28 cellular contexts compared by ENCODE assay signal in genomic region chr11:70031631-70032469, GRCh38. TPM values are rescaled to one million over a fixed set of nuclear protein-coding genes. Genes with fewer than 3 reads are reported as not detected.
DNase-seq lines count a peak whose midpoint lies in the region; ATAC-seq and TF ChIP-seq lines count a peak whose summit lies in the region.
"Had no signal": no experiment of that assay in that cellular context is flagged by ENCODE, and none has a peak within 500 bp of the region (broad histone marks: within the 10 kb centered on the region; RNA-seq: fewer than 3 reads in every experiment).

No MANE protein-coding gene starts in this region.

- H3K18ac ChIP-seq in IMR-90 (ENCODE audit: low read depth, low read length) = no peak overlapping the region

- H3K27ac ChIP-seq in IMR-90 (ENCODE audit: insufficient read depth, low read length) (no peak overlapping the region), endodermal cell (ENCODE audit: low read depth, low read length) (no peak overlapping the region), neural progenitor cell (no peak overlapping the region), vagina (no peak overlapping the region)
- H3K27ac ChIP-seq: A549, KMS-11, SJSA1 had no signal

- H3K4me1 Mint-ChIP-seq in endodermal cell (peaks cover 23% of the 10 kb centered on the region), neural progenitor cell (peaks cover 21% of the 10 kb centered on the region)
- no peaks in the 10 kb centered on the region for H3K4me1 Mint-ChIP-seq in activated T-helper 1 cell treated with anti-CD3 and anti-CD28 coated beads, Interleukin-12 subunit alpha, Interleukin-12 subunit beta, Interleukin-2, Interleukin-4 antibody, amounts not matched to agents 30 ng/mL and 10 ng/mL and 1 ng/mL, durations not matched to agents 14 hours and 24 hours and 36 hours (ENCODE audit: low read depth)
- H3K4me1 Mint-ChIP-seq: CD4-positive, alpha-beta memory T cell; IgD-negative memory B cell had no signal

- H3K4me1 ChIP-seq in IMR-90 (ENCODE audit: control insufficient read depth, insufficient read depth, low read length) = peaks cover 5% of the 10 kb centered on the region; the same call in 1 of the 2 replicates
- peaks cover 9% of the 10 kb centered on the region for H3K4me1 ChIP-seq in endodermal cell (ENCODE audit: control insufficient read depth, insufficient read depth, low read length)
- peaks cover 7% of the 10 kb centered on the region for H3K4me1 ChIP-seq in neural progenitor cell
- no peaks in the 10 kb centered on the region for H3K4me1 ChIP-seq in vagina
- H3K4me1 ChIP-seq: A549, SJSA1 had no signal

- no peak for TF ChIP-seq POLR2A in IMR-90 (IDR thresholded peaks at IDR 0.05; ENCODE audit: low read depth, low read length)
- no peak for TF ChIP-seq POLR2A in vagina (IDR thresholded peaks at IDR 0.05)

- H4K91ac ChIP-seq in IMR-90 (ENCODE audit: insufficient read depth, low read depth, low read length) = no peak overlapping the region

- H2AK9ac ChIP-seq in IMR-90 (replicated peaks; ENCODE audit: low read depth, low read length, poor library complexity) = no peak overlapping the region

- H3K4me2 ChIP-seq in IMR-90 (ENCODE audit: low read depth, low read length) = no peak overlapping the region
- H3K4me2 ChIP-seq in neural progenitor cell = no peak overlapping the region
- H3K4me2 ChIP-seq: A549, KMS-11 had no signal

- no TSS peak for BruUV-seq in IMR-90 (replicated peaks; lab: Mats Ljungman, UMichigan)

- no peak for TF ChIP-seq RAD21 in IMR-90 (IDR thresholded peaks at IDR 0.05; ENCODE audit: low read length)

- no peak overlapping the region for H2BK20ac ChIP-seq in IMR-90 (ENCODE audit: low read depth, low read length)

- H3K9ac ChIP-seq in IMR-90 (ENCODE audit: low read depth, low read length) (no peak overlapping the region), endodermal cell (ENCODE audit: extremely low read depth, low read length, poor library complexity, severe bottlenecking) (no peak overlapping the region), neural progenitor cell (no peak overlapping the region)
- H3K9ac ChIP-seq: KMS-11 had no signal

- H3K9me3 ChIP-seq in IMR-90 (ENCODE audit: control insufficient read depth, insufficient read depth, low read length) = peaks cover under 1% of the 10 kb centered on the region; the same call in 1 of the 2 replicates
- no peaks in the 10 kb centered on the region for H3K9me3 ChIP-seq in endodermal cell (ENCODE audit: control insufficient read depth, low read length)
- H3K9me3 ChIP-seq in neural progenitor cell (ENCODE audit: low read depth) = no peaks in the 10 kb centered on the region
- H3K9me3 ChIP-seq in vagina = no peaks in the 10 kb centered on the region

- H3K27me3 ChIP-seq in IMR-90 (ENCODE audit: control insufficient read depth, insufficient read depth, low read length) = no peaks in the 10 kb centered on the region
- H3K27me3 ChIP-seq in endodermal cell (ENCODE audit: control insufficient read depth, insufficient read depth, low read length, poor library complexity, severe bottlenecking) = no peaks in the 10 kb centered on the region
- no peaks in the 10 kb centered on the region for H3K27me3 ChIP-seq in neural progenitor cell
- no peaks in the 10 kb centered on the region for H3K27me3 ChIP-seq in vagina

- CTCF ChIA-PET in IMR-90 (lab: Yijun Ruan, JAX) = no interaction called here

- H2BK15ac ChIP-seq in IMR-90 (ENCODE audit: low read depth, low read length) = no peak overlapping the region

- H4K20me1 ChIP-seq in IMR-90 (ENCODE audit: insufficient read depth, low read length) (0 out of 2 replicates have a peak, but pooled peaks cover 2% of the 10 kb centered on the region), neural progenitor cell (ENCODE audit: low read depth) (no peaks in the 10 kb centered on the region)

- H3K56ac ChIP-seq in IMR-90 (ENCODE audit: extremely low read depth, insufficient read depth, low read length) = no peak overlapping the region

- H2BK120ac ChIP-seq in IMR-90 (ENCODE audit: low read depth, low read length) = no peak overlapping the region

- TF ChIP-seq CTCF in IMR-90 (conservative IDR thresholded peaks at IDR 0.05; ENCODE audit: low read depth, low read length) (no peak), endodermal cell (conservative IDR thresholded peaks at IDR 0.05) (no peak), neural progenitor cell (IDR thresholded peaks at IDR 0.05) (no peak), vagina (IDR thresholded peaks at IDR 0.05) (no peak)

- POLR2A ChIA-PET in IMR-90 (lab: Charles Lee; ENCODE audit: unreplicated experiment) = no interaction called here

- H3K27me3 Mint-ChIP-seq in endodermal cell (ENCODE audit: insufficient read depth) (peaks cover 4% of the 10 kb centered on the region), neural progenitor cell (ENCODE audit: insufficient read depth, low read depth) (peaks cover 10% of the 10 kb centered on the region)
- H3K27me3 Mint-ChIP-seq in activated T-helper 1 cell treated with anti-CD3 and anti-CD28 coated beads, Interleukin-12 subunit alpha, Interleukin-12 subunit beta, Interleukin-2, Interleukin-4 antibody, amounts not matched to agents 30 ng/mL and 10 ng/mL and 1 ng/mL, durations not matched to agents 14 hours and 24 hours and 36 hours (ENCODE audit: insufficient read depth) = peaks cover 3% of the 10 kb centered on the region

- H3K4ac ChIP-seq in IMR-90 (ENCODE audit: low read depth, low read length) = no peak overlapping the region

- dilution Hi-C loops in IMR-90 (cut with HindIII; ENCODE audit: low sequenced_read_pairs, unreplicated experiment) = no loop called here

- H3K36me3 Mint-ChIP-seq in endodermal cell (ENCODE audit: low read depth) (no peaks in the 10 kb centered on the region), neural progenitor cell (no peaks in the 10 kb centered on the region)
- no peaks in the 10 kb centered on the region for H3K36me3 Mint-ChIP-seq in activated T-helper 1 cell treated with anti-CD3 and anti-CD28 coated beads, Interleukin-12 subunit alpha, Interleukin-12 subunit beta, Interleukin-2, Interleukin-4 antibody, amounts not matched to agents 30 ng/mL and 10 ng/mL and 1 ng/mL, durations not matched to agents 14 hours and 24 hours and 36 hours (ENCODE audit: low read depth)
- H3K36me3 Mint-ChIP-seq: CD4-positive, alpha-beta memory T cell; IgD-negative memory B cell had no signal

- ATAC-seq in IMR-90 (ENCODE audit: low read depth) (no peak), GM21619 (IDR thresholded peaks at IDR 0.05; ENCODE audit: unreplicated experiment) (no peak)
- ATAC-seq: A549, HCT116 had no signal

- no peak overlapping the region for H2AFZ ChIP-seq in IMR-90 (replicated peaks; ENCODE audit: low read length, poor library complexity)
- H2AFZ ChIP-seq in neural progenitor cell (replicated peaks) = no peak overlapping the region

- DNase-seq in IMR-90 (no peak), endodermal cell (peak; percentile 35), neural progenitor cell (ENCODE audit: low spot score) (no peak), vagina (ENCODE audit: extremely low spot score in 2 of 2) (peak; percentile 65 to 74), T-helper 9 cell (no peak)
- DNase-seq in activated T-helper 1 cell treated with anti-CD3 and anti-CD28 coated beads, Interleukin-12 subunit alpha, Interleukin-12 subunit beta, Interleukin-2, Interleukin-4 antibody, amounts not matched to agents 30 ng/mL and 10 ng/mL and 1 ng/mL, durations not matched to agents 14 hours and 24 hours and 36 hours (ENCODE audit: low spot score) = no peak
- DNase-seq: AML-193; C1 segment of cervical spinal cord; CD4-positive, alpha-beta memory T cell; COR-L47; DMS53; NCI-H1048; NCI-H1417 treated with DMSO at 0.1 percent for 48 hours; NCI-H187; NCI-H2081 treated with DMSO at 0.1 percent for 48 hours; NCI-H2171; NCI-H226; NCI-H510A; NCI-H69; Right ventricle myocardium superior; RPMI8226 had no signal

- H3K4me3 Mint-ChIP-seq in endodermal cell = no peak overlapping the region
- H3K4me3 Mint-ChIP-seq in neural progenitor cell = no peak overlapping the region
- no peak overlapping the region for H3K4me3 Mint-ChIP-seq in activated T-helper 1 cell treated with anti-CD3 and anti-CD28 coated beads, Interleukin-12 subunit alpha, Interleukin-12 subunit beta, Interleukin-2, Interleukin-4 antibody, amounts not matched to agents 30 ng/mL and 10 ng/mL and 1 ng/mL, durations not matched to agents 14 hours and 24 hours and 36 hours
- H3K4me3 Mint-ChIP-seq: CD4-positive, alpha-beta memory T cell; IgD-negative memory B cell had no signal

- peaks cover 0 to 27% of the 10 kb centered on the region in 2 experiments; a peak in 3 of 4 replicates for H3K79me1 ChIP-seq in IMR-90 (ENCODE audit: low read depth in 1 of 2, low read length in 2 of 2)

- 68% methylated on average over 4 of the region's 18 CpGs; no CpG with 5 or more reads in 1 of the 2 experiments for WGBS in IMR-90 (ENCODE audit: extremely low coverage in 2 of 2, insufficient read length in 1 of 2), 2 experiments
- 90 to 94% methylated on average over 11 to 18 of the region's 18 CpGs for WGBS in endodermal cell (ENCODE audit: insufficient coverage in 1 of 2, insufficient read length in 1 of 2), 2 experiments

- H3K4me3 ChIP-seq in IMR-90 (ENCODE audit: insufficient read depth, low read depth, low read length) = no peak overlapping the region
- H3K4me3 ChIP-seq in endodermal cell (ENCODE audit: low read length) = no peak overlapping the region
- H3K4me3 ChIP-seq in neural progenitor cell = no peak overlapping the region
- no peak overlapping the region for H3K4me3 ChIP-seq in vagina
- H3K4me3 ChIP-seq: A549, SJSA1 had no signal

- in situ Hi-C loops in IMR-90 (cut with MboI; ENCODE audit: low sequenced_read_pairs) = no loop called here

- no peak overlapping the region for H3K23ac ChIP-seq in IMR-90 (ENCODE audit: low read depth, low read length)

- H3K9me3 Mint-ChIP-seq in endodermal cell (peaks cover 6% of the 10 kb centered on the region), neural progenitor cell (peaks cover under 1% of the 10 kb centered on the region)
- peaks cover 7% of the 10 kb centered on the region for H3K9me3 Mint-ChIP-seq in activated T-helper 1 cell treated with anti-CD3 and anti-CD28 coated beads, Interleukin-12 subunit alpha, Interleukin-12 subunit beta, Interleukin-2, Interleukin-4 antibody, amounts not matched to agents 30 ng/mL and 10 ng/mL and 1 ng/mL, durations not matched to agents 14 hours and 24 hours and 36 hours

- no peak overlapping the region for H3K14ac ChIP-seq in IMR-90 (replicated peaks; ENCODE audit: low read depth, low read length)

- no peaks in the 10 kb centered on the region for H3F3A ChIP-seq in neural progenitor cell (ENCODE audit: low read depth)

- 0 out of 2 replicates have a peak overlapping the region, but pooled peaks have one; percentile 8 for H2AK5ac ChIP-seq in IMR-90 (ENCODE audit: low read depth, low read length)

- no peaks in the 10 kb centered on the region for H3K79me2 ChIP-seq in neural progenitor cell (ENCODE audit: low read depth)

- no peak overlapping the region for H2BK5ac ChIP-seq in IMR-90 (ENCODE audit: low read depth, low read length, poor library complexity, severe bottlenecking)

- no peak overlapping the region for H3K27ac Mint-ChIP-seq in endodermal cell
- H3K27ac Mint-ChIP-seq in neural progenitor cell = peak overlapping the region; percentile 83
- H3K27ac Mint-ChIP-seq in activated T-helper 1 cell treated with anti-CD3 and anti-CD28 coated beads, Interleukin-12 subunit alpha, Interleukin-12 subunit beta, Interleukin-2, Interleukin-4 antibody, amounts not matched to agents 30 ng/mL and 10 ng/mL and 1 ng/mL, durations not matched to agents 14 hours and 24 hours and 36 hours = no peak overlapping the region
- H3K27ac Mint-ChIP-seq: CD4-positive, alpha-beta memory T cell; IgD-negative memory B cell had no signal

- intact Hi-C loops in IMR-90 (cut with micrococcal nuclease) (no loop called here), vagina (cut with DNase I) (no loop called here)
- intact Hi-C loops in activated T-helper 1 cell treated with anti-CD3 and anti-CD28 coated beads, Interleukin-12 subunit alpha, Interleukin-12 subunit beta, Interleukin-2, Interleukin-4 antibody, amounts not matched to agents 30 ng/mL and 10 ng/mL and 1 ng/mL, durations not matched to agents 14 hours and 24 hours and 36 hours (cut with micrococcal nuclease) = no loop called here

- H4K8ac ChIP-seq in IMR-90 (ENCODE audit: low read depth in 2 of 2, low read length in 2 of 2) = no peak overlapping the region

- H4K5ac ChIP-seq in IMR-90 (ENCODE audit: low read depth, low read length) = no peak overlapping the region

- H3K36me3 ChIP-seq in IMR-90 (ENCODE audit: control insufficient read depth, insufficient read depth, low read length) (no peaks in the 10 kb centered on the region), endodermal cell (ENCODE audit: control insufficient read depth, insufficient read depth, low read length) (no peaks in the 10 kb centered on the region), neural progenitor cell (no peaks in the 10 kb centered on the region), vagina (no peaks in the 10 kb centered on the region)
- H3K36me3 ChIP-seq: SJSA1 had no signal

- 0 out of 2 replicates have a peak, but pooled peaks cover 3% of the 10 kb centered on the region for H3K9me1 ChIP-seq in IMR-90 (ENCODE audit: insufficient read depth, low read length)

RNA-seq across cellular contexts. Expression of gene ANO1, which starts 46.3 kb away (rescaled TPM):
- total RNA-seq in IMR-90 (2012; rRNA removed) (4.1 and 4.4 TPM in 2 replicates), endodermal cell (1 to 10 TPM; 3.0 to 7.7 TPM), neural progenitor cell (ENCODE audit: low replicate concordance) (0.19 TPM in 1 of 2 replicates, not detected in the other), vagina (40.8 TPM)
- 8.0 and 10.7 TPM in 2 replicates for polyA plus RNA-seq in IMR-90 (2012; rRNA removed)
- polyA plus RNA-seq in IMR-90 (2012; cell fraction: cytosol; rRNA removed) = 3.8 and 9.8 TPM in 2 replicates
- 20.0 and 34.3 TPM in 2 replicates for polyA plus RNA-seq in IMR-90 (2012; cell fraction: nucleus; rRNA removed; ENCODE audit: low replicate concordance)
- polyA plus RNA-seq in endodermal cell (2013, experiment 1 of 2) = 1.1 TPM
- polyA plus RNA-seq in endodermal cell (2013, experiment 2 of 2) = 0.62 TPM
- total RNA-seq in activated T-helper 1 cell treated with anti-CD3 and anti-CD28 coated beads, Interleukin-12 subunit alpha, Interleukin-12 subunit beta, Interleukin-2, Interleukin-4 antibody, amounts not matched to agents 30 ng/mL and 10 ng/mL and 1 ng/mL, durations not matched to agents 14 hours and 24 hours and 36 hours = not detected in 2 replicates
- total RNA-seq: CD4-positive, alpha-beta memory T cell; G401 had no signal
- polyA plus RNA-seq: CD4-positive, alpha-beta memory T cell; IgD-negative memory B cell had no signal

Comparison
In these comparisons a context has a peak if more than half of its experiments do, and no peak if none do; other contexts are left out.
1. DNase-seq: peak in endodermal cell (single experiment) and vagina (2 of 2); none in IMR-90 (single experiment), neural progenitor cell (single experiment), activated T-helper 1 cell treated with anti-CD3 and anti-CD28 coated beads, Interleukin-12 subunit alpha, Interleukin-12 subunit beta, Interleukin-2, Interleukin-4 antibody, amounts not matched to agents 30 ng/mL and 10 ng/mL and 1 ng/mL, durations not matched to agents 14 hours and 24 hours and 36 hours (single experiment) and T-helper 9 cell (single experiment).